ENCODE assay signal across 8 cellular contexts in the genomic region with DNA sequence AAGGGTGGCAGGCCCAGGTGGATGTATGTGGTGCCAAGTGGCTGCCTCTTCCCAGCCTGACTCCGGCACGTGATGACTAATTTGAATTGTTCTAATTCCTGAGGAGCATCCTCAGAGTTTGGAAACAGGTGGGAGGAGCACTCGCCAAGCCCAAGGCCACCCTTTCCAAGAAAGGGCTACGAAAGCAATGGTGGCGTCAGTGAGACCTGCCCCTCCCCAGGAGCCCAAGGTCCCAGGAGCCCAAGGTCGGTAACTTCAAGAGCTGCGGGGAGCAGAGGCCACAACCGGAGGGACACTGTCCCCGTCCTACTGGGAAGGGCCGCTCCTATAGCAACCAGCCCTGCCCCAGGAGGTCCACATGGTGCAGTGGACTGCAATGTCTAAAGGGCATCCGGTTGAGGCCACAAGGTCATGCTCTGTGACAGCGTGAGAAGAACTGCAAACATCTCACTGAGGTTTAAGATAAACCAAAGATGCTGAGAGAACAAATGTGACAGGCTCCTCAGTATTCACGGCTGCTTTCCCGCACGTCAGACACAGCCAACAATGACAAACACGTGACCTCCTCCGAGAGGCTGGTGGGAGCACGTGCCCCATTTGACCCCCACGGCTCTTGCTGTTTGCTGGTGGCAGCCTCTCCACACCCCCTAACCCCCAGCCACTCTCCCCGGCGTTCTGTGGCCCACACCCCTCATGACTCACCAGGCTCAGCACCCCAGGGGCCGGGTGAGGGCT.
DNase-seq lines count a peak whose midpoint lies in the region; TF ChIP-seq lines count a peak whose summit lies in the region.

No MANE protein-coding gene starts in this region.

- no peak for TF ChIP-seq CTCF in cardiac muscle cell (IDR thresholded peaks at IDR 0.05; ENCODE audit: low read depth, low read length)
- TF ChIP-seq CTCF in progenitor cell of endocrine pancreas (IDR thresholded peaks at IDR 0.05; ENCODE audit: unreplicated experiment): no peak
- TF ChIP-seq CTCF in GM10266 (IDR thresholded peaks at IDR 0.05; ENCODE audit: control insufficient read depth, insufficient read depth, low read depth, missing control alignments): no peak

- no peaks in the 10 kb centered on the region for H3K36me3 Mint-ChIP-seq in progenitor cell of endocrine pancreas (ENCODE audit: insufficient read depth)

- H3K36me3 ChIP-seq in cardiac muscle cell: no peaks in the 10 kb centered on the region

- no peak overlapping the region for H3K4me3 ChIP-seq in cardiac muscle cell

- peak overlapping the region; percentile 83 for H3K27ac ChIP-seq in cardiac muscle cell

- H3K27me3 ChIP-seq in cardiac muscle cell: no peaks in the 10 kb centered on the region

- H3K9me3 ChIP-seq in cardiac muscle cell (ENCODE audit: low read depth): no peaks in the 10 kb centered on the region

- H3K27ac Mint-ChIP-seq in progenitor cell of endocrine pancreas: peak overlapping the region; percentile 20

- in situ Hi-C loops in G401 (cut with HindIII; ENCODE audit: low sequenced_read_pairs): no loop called here

- DNase-seq in G401 (ENCODE audit: low spot score) (peak; percentile 49), amygdala (lab: John Stamatoyannopoulos, UW) (peak in 49 of 56 donors; percentile 67 to 98 (median 91)), cardiac muscle cell (ENCODE audit: low read depth in 1 of 2, low spot score in 1 of 2) (peak; percentile 66 to 76), progenitor cell of endocrine pancreas (ENCODE audit: low spot score, unreplicated experiment) (no peak), GM10266 (ENCODE audit: extremely low spot score) (no peak), NOMO-1 (lab: John Stamatoyannopoulos, UW; ENCODE audit: unreplicated experiment in 2 of 2) (no peak), T-helper 9 cell (no peak), NCI-H1105 (lab: John Stamatoyannopoulos, UW) (no peak)

- H3K9me3 Mint-ChIP-seq in progenitor cell of endocrine pancreas (ENCODE audit: low read depth): no peaks in the 10 kb centered on the region

- peaks cover 35% of the 10 kb centered on the region for H3K4me1 Mint-ChIP-seq in progenitor cell of endocrine pancreas (ENCODE audit: low read depth)

- no peak overlapping the region for H3K4me3 Mint-ChIP-seq in progenitor cell of endocrine pancreas (ENCODE audit: low read depth)

- peaks cover 59% of the 10 kb centered on the region for H3K4me1 ChIP-seq in cardiac muscle cell (ENCODE audit: low read depth)

- H3K27me3 Mint-ChIP-seq in progenitor cell of endocrine pancreas: no peaks in the 10 kb centered on the region

Comparison
In these comparisons a context has a peak if more than half of its experiments do, and no peak if none do; other contexts are left out.
1. DNase-seq: peak in G401 (single experiment), amygdala (49 of 56) and cardiac muscle cell (2 of 2); none in progenitor cell of endocrine pancreas (single experiment), GM10266 (single experiment), NOMO-1 (0 of 2), T-helper 9 cell (single experiment) and NCI-H1105 (single experiment).